Comparison of ENCODE assay signal across 8 cellular contexts in genomic region chr18:59357928-59358327, GRCh38. TPM values are rescaled to one million over a fixed set of nuclear protein-coding genes. Genes with fewer than 3 reads are reported as not detected.
DNase-seq lines count a peak whose midpoint lies in the region; ATAC-seq and TF ChIP-seq lines count a peak whose summit lies in the region.

No MANE protein-coding gene starts in this region.

- peaks cover 13% of the 10 kb centered on the region for H3K4me1 Mint-ChIP-seq in Calu3 (ENCODE audit: low read depth, unreplicated experiment)
- peaks cover 39% of the 10 kb centered on the region for H3K4me1 Mint-ChIP-seq in activated naive CD8-positive, alpha-beta T cell treated with anti-CD3 and anti-CD28 coated beads for 36 hours
- H3K4me1 Mint-ChIP-seq in stimulated activated memory B cell treated with anti-CD40 and anti-IgM and Interleukin-4, amounts not matched to agents 10 μg/mL and 1 μg/mL and 100 μg/mL, for 72 hours, result peaks cover 25% of the 10 kb centered on the region

- H3K4me2 ChIP-seq in IMR-90 (ENCODE audit: low read depth, low read length), result peak overlapping the region; percentile 85

- no peak overlapping the region for H3K27ac ChIP-seq in IMR-90 (ENCODE audit: insufficient read depth, low read length)

- no peak for ATAC-seq in IMR-90 (ENCODE audit: low read depth)
- ATAC-seq in stimulated activated memory B cell treated with anti-CD40 and anti-IgM and Interleukin-4, amounts not matched to agents 10 μg/mL and 1 μg/mL and 100 μg/mL, for 72 hours, result no peak
- no peak for ATAC-seq in GM21367 (IDR thresholded peaks at IDR 0.05; ENCODE audit: unreplicated experiment)

- peak overlapping the region; percentile 94 for H2BK5ac ChIP-seq in IMR-90 (ENCODE audit: low read depth, low read length, poor library complexity, severe bottlenecking)

- intact Hi-C loops in Calu3 (cut with micrococcal nuclease; ENCODE audit: unreplicated experiment) (no loop called here), IMR-90 (cut with micrococcal nuclease) (loop anchor here (5.0 kb wide), 1 partner anchor 464 kb away; no protein-coding TSS in a partner anchor), posterior vena cava (cut with DNase I) (no loop called here)

- POLR2A ChIA-PET in IMR-90 (lab: Charles Lee; ENCODE audit: unreplicated experiment), result no interaction called here

- H3K4me1 ChIP-seq in IMR-90 (ENCODE audit: control insufficient read depth, insufficient read depth, low read length), result no peaks in the 10 kb centered on the region; the same call in 1 of the 2 replicates

- no peak for TF ChIP-seq POLR2A in IMR-90 (IDR thresholded peaks at IDR 0.05; ENCODE audit: low read depth, low read length)

- H2AK9ac ChIP-seq in IMR-90 (replicated peaks; ENCODE audit: low read depth, low read length, poor library complexity), result no peak overlapping the region

- WGBS in IMR-90 (ENCODE audit: extremely low coverage in 2 of 2, insufficient read length in 1 of 2), 2 experiments, result no CpG with 5 or more reads among the region's 4 CpGs

- H3K4me3 Mint-ChIP-seq in Calu3 (ENCODE audit: low read depth, unreplicated experiment), result peak overlapping the region; percentile 89
- H3K4me3 Mint-ChIP-seq in activated naive CD8-positive, alpha-beta T cell treated with anti-CD3 and anti-CD28 coated beads for 36 hours, result peak overlapping the region; percentile 87
- peak overlapping the region; percentile 87 for H3K4me3 Mint-ChIP-seq in stimulated activated memory B cell treated with anti-CD40 and anti-IgM and Interleukin-4, amounts not matched to agents 10 μg/mL and 1 μg/mL and 100 μg/mL, for 72 hours

- no peak overlapping the region for H4K8ac ChIP-seq in IMR-90 (ENCODE audit: low read depth in 2 of 2, low read length in 2 of 2)

- H3K27me3 Mint-ChIP-seq in Calu3 (ENCODE audit: unreplicated experiment), result peaks cover 3% of the 10 kb centered on the region
- no peaks in the 10 kb centered on the region for H3K27me3 Mint-ChIP-seq in activated naive CD8-positive, alpha-beta T cell treated with anti-CD3 and anti-CD28 coated beads for 36 hours
- H3K27me3 Mint-ChIP-seq in stimulated activated memory B cell treated with anti-CD40 and anti-IgM and Interleukin-4, amounts not matched to agents 10 μg/mL and 1 μg/mL and 100 μg/mL, for 72 hours, result no peaks in the 10 kb centered on the region

- H3K9me3 Mint-ChIP-seq in Calu3 (ENCODE audit: low read depth, unreplicated experiment), result no peaks in the 10 kb centered on the region
- no peaks in the 10 kb centered on the region for H3K9me3 Mint-ChIP-seq in activated naive CD8-positive, alpha-beta T cell treated with anti-CD3 and anti-CD28 coated beads for 36 hours
- H3K9me3 Mint-ChIP-seq in stimulated activated memory B cell treated with anti-CD40 and anti-IgM and Interleukin-4, amounts not matched to agents 10 μg/mL and 1 μg/mL and 100 μg/mL, for 72 hours, result no peaks in the 10 kb centered on the region

- DNase-seq in Calu3 (no peak), IMR-90 (peak; percentile 92), posterior vena cava (ENCODE audit: low spot score) (no peak), COR-L47 (lab: John Stamatoyannopoulos, UW) (no peak)
- no peak for DNase-seq in activated naive CD8-positive, alpha-beta T cell treated with anti-CD3 and anti-CD28 coated beads for 36 hours

- no peaks in the 10 kb centered on the region for H3K9me1 ChIP-seq in IMR-90 (ENCODE audit: insufficient read depth, low read length)

- H3K36me3 ChIP-seq in IMR-90 (ENCODE audit: control insufficient read depth, insufficient read depth, low read length), result peaks cover 8% of the 10 kb centered on the region

- peak overlapping the region; percentile 97; the same call in 1 of the 2 replicates for H3K4ac ChIP-seq in IMR-90 (ENCODE audit: low read depth, low read length)

- H3K23ac ChIP-seq in IMR-90 (ENCODE audit: low read depth, low read length), result no peak overlapping the region; the same call in 1 of the 2 replicates

- peak overlapping the region; percentile 99 for H3K4me3 ChIP-seq in IMR-90 (ENCODE audit: insufficient read depth, low read depth, low read length)
- H3K4me3 ChIP-seq in iPS-18c (ENCODE audit: insufficient read depth, low read depth, low read length), result peak overlapping the region; percentile 84

- H3K18ac ChIP-seq in IMR-90 (ENCODE audit: low read depth, low read length), result no peak overlapping the region

- BruUV-seq in Calu3 (replicated peaks; lab: Mats Ljungman, UMichigan), result TSS peak; percentile 58
- TSS peak; percentile 61 for BruUV-seq in IMR-90 (replicated peaks; lab: Mats Ljungman, UMichigan)

- H3K9ac ChIP-seq in IMR-90 (ENCODE audit: low read depth, low read length), result peak overlapping the region; percentile 100; the same call in 1 of the 2 replicates

- in situ Hi-C loops in IMR-90 (cut with MboI; ENCODE audit: low sequenced_read_pairs), result no loop called here

- TF ChIP-seq RAD21 in IMR-90 (IDR thresholded peaks at IDR 0.05; ENCODE audit: low read length), result no peak

- no peak overlapping the region for H2BK15ac ChIP-seq in IMR-90 (ENCODE audit: low read depth, low read length)

- peak overlapping the region; percentile 97 for H3K27ac Mint-ChIP-seq in Calu3 (ENCODE audit: unreplicated experiment)
- peak overlapping the region; percentile 95 for H3K27ac Mint-ChIP-seq in activated naive CD8-positive, alpha-beta T cell treated with anti-CD3 and anti-CD28 coated beads for 36 hours
- peak overlapping the region; percentile 87 for H3K27ac Mint-ChIP-seq in stimulated activated memory B cell treated with anti-CD40 and anti-IgM and Interleukin-4, amounts not matched to agents 10 μg/mL and 1 μg/mL and 100 μg/mL, for 72 hours

- H3K56ac ChIP-seq in IMR-90 (ENCODE audit: extremely low read depth, insufficient read depth, low read length), result no peak overlapping the region

- dilution Hi-C loops in IMR-90 (cut with HindIII; ENCODE audit: low sequenced_read_pairs, unreplicated experiment), result no loop called here

- H3K79me1 ChIP-seq in IMR-90 (ENCODE audit: low read depth in 1 of 2, low read length in 2 of 2), result peaks cover 26 to 40% of the 10 kb centered on the region in 2 experiments

- no peak overlapping the region for H2AK5ac ChIP-seq in IMR-90 (ENCODE audit: low read depth, low read length)

- no peak overlapping the region for H4K91ac ChIP-seq in IMR-90 (ENCODE audit: insufficient read depth, low read depth, low read length)

- H3K27me3 ChIP-seq in IMR-90 (ENCODE audit: control insufficient read depth, insufficient read depth, low read length), result peaks cover 3% of the 10 kb centered on the region; the same call in 1 of the 2 replicates

- CTCF ChIA-PET in Calu3 (lab: Charles Lee) (no interaction called here), IMR-90 (lab: Yijun Ruan, JAX) (no interaction called here)

- peaks cover 41% of the 10 kb centered on the region for H3K36me3 Mint-ChIP-seq in Calu3 (ENCODE audit: insufficient read depth, unreplicated experiment)
- peaks cover 31% of the 10 kb centered on the region for H3K36me3 Mint-ChIP-seq in activated naive CD8-positive, alpha-beta T cell treated with anti-CD3 and anti-CD28 coated beads for 36 hours
- peaks cover 5% of the 10 kb centered on the region for H3K36me3 Mint-ChIP-seq in stimulated activated memory B cell treated with anti-CD40 and anti-IgM and Interleukin-4, amounts not matched to agents 10 μg/mL and 1 μg/mL and 100 μg/mL, for 72 hours

- no peak overlapping the region for H2BK120ac ChIP-seq in IMR-90 (ENCODE audit: low read depth, low read length)

- peaks cover 27% of the 10 kb centered on the region; the same call in 1 of the 2 replicates for H4K20me1 ChIP-seq in IMR-90 (ENCODE audit: insufficient read depth, low read length)

- H2BK20ac ChIP-seq in IMR-90 (ENCODE audit: low read depth, low read length), result no peak overlapping the region

- H4K5ac ChIP-seq in IMR-90 (ENCODE audit: low read depth, low read length), result no peak overlapping the region

- H3K14ac ChIP-seq in IMR-90 (replicated peaks; ENCODE audit: low read depth, low read length), result peak overlapping the region; percentile 93; the same call in 1 of the 2 replicates

- TF ChIP-seq CTCF in Calu3 (IDR thresholded peaks at IDR 0.05; ENCODE audit: unreplicated experiment) (no peak), IMR-90 (conservative IDR thresholded peaks at IDR 0.05; ENCODE audit: low read depth, low read length) (no peak)

- H2AFZ ChIP-seq in IMR-90 (replicated peaks; ENCODE audit: low read length, poor library complexity), result no peak overlapping the region

- H3K9me3 ChIP-seq in IMR-90 (ENCODE audit: control insufficient read depth, insufficient read depth, low read length) (no peaks in the 10 kb centered on the region), iPS-18c (ENCODE audit: control insufficient read depth, insufficient read depth, low read length) (no peaks in the 10 kb centered on the region)

TF ChIP-seq in IMR-90, 13 proteins besides CTCF, POLR2A, EP300 and RAD21:
- TF ChIP-seq RCOR1 (IDR thresholded peaks at IDR 0.05; ENCODE audit: insufficient replicate concordance, low read length) (no peak), FOS (IDR thresholded peaks at IDR 0.05; ENCODE audit: low read depth, low read length) (peak; percentile 44; the same call in 1 of the 2 replicates), MAFK (IDR thresholded peaks at IDR 0.05; ENCODE audit: low read depth, low read length) (peak; percentile 83)

RNA-seq across cellular contexts. Expression of gene LMAN1, which starts 1.1 kb away (rescaled TPM):
- total RNA-seq in Calu3 (2022) (159 and 174 TPM in 2 replicates), IMR-90 (2012; rRNA removed) (213 and 262 TPM in 2 replicates), posterior vena cava (10 to 100 TPM; 57.8 to 58.8 TPM)
- polyA plus RNA-seq in IMR-90 (2012; rRNA removed), result 74.1 and 83.1 TPM in 2 replicates
- 42.8 and 47.9 TPM in 2 replicates for polyA plus RNA-seq in IMR-90 (2012; cell fraction: cytosol; rRNA removed)
- polyA plus RNA-seq in IMR-90 (2012; cell fraction: nucleus; rRNA removed; ENCODE audit: low replicate concordance), result 22.6 and 89.0 TPM in 2 replicates
- total RNA-seq in activated naive CD8-positive, alpha-beta T cell treated with anti-CD3 and anti-CD28 coated beads for 36 hours, result 100 to 1,000 TPM; 118 TPM

RNA-seq across cellular contexts. Expression of gene CPLX4, which starts 39.5 kb away (rescaled TPM):
- not detected in 2 replicates for total RNA-seq in Calu3 (2022)
- not detected in 2 replicates for total RNA-seq in IMR-90 (2012; rRNA removed)
- polyA plus RNA-seq in IMR-90 (2012; rRNA removed), result not detected in 2 replicates
- polyA plus RNA-seq in IMR-90 (2012; cell fraction: cytosol; rRNA removed), result not detected in 2 replicates
- polyA plus RNA-seq in IMR-90 (2012; cell fraction: nucleus; rRNA removed; ENCODE audit: low replicate concordance), result not detected in 2 replicates
- not detected for total RNA-seq in activated naive CD8-positive, alpha-beta T cell treated with anti-CD3 and anti-CD28 coated beads for 36 hours
- not detected for total RNA-seq in posterior vena cava
